In the genomic region with DNA sequence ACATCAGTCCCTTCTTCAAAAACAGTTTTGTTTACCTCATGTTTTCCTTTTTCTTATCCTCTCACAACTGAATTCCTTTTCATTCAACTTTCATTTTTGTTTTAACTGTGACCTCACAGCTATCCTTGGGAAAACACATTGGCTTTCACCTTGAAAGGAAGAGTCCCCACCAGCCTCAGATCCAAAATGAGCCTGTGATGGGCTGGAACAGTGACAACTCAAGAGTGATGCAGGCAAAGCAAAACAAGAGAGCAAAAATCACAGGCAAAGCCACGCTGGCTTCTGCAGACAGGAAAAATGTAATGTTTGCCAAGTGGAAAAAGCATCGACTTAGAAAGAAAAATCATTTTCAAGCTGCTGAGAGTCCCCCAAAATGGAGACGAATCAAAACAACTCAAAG, we compare ENCODE assay signal across 16 cellular contexts. TPM values are rescaled to one million over a fixed set of nuclear protein-coding genes. Genes with fewer than 3 reads are reported as not detected.
DNase-seq lines count a peak whose midpoint lies in the region; ATAC-seq and TF ChIP-seq lines count a peak whose summit lies in the region.
"Had no signal": no experiment of that assay in that cellular context is flagged by ENCODE, and none has a peak within 500 bp of the region (broad histone marks: within the 10 kb centered on the region; RNA-seq: fewer than 3 reads in every experiment).

No MANE protein-coding gene starts in this region.

- TF ChIP-seq CTCF in SK-N-SH (IDR thresholded peaks at IDR 0.05) (no peak), fibroblast of the aortic adventitia (IDR thresholded peaks at IDR 0.05; ENCODE audit: insufficient read depth, low read length) (no peak), foreskin keratinocyte (conservative IDR thresholded peaks at IDR 0.05) (no peak)

- DNase-seq in SK-N-SH = no peak
- DNase-seq in fibroblast of the aortic adventitia (ENCODE audit: low read depth) = peak; percentile 54
- peak; percentile 58 for DNase-seq in pons (ENCODE audit: low spot score)
- DNase-seq in aorta = no peak
- no peak for DNase-seq in SKM-1 treated with dmso at 0.1 percent for 144 hours (lab: John Stamatoyannopoulos, UW; ENCODE audit: unreplicated experiment)
- no peak for DNase-seq in amniotic stem cell (lab: John Stamatoyannopoulos, UW)
- DNase-seq in foreskin keratinocyte = no peak
- DNase-seq: activated CD4-positive, alpha-beta T cell treated with anti-CD3 and anti-CD28 coated beads, Interleukin-2, amount 50 U/mL, for 1 hour; erythroblast; GDM1; left colon; NCI-H2227 treated with DMSO at 0.1 percent for 48 hours; small intestine; stimulated activated CD8-positive, alpha-beta memory T cell treated with anti-CD3 and anti-CD28 coated beads, Interleukin-4, amount 100 ng/mL, for 48 hours had no signal

- ATAC-seq in SK-N-SH treated with all-trans-retinoic acid at 6 μM for 48 hours (no peak), aorta (ENCODE audit: low FRiP score) (peak; percentile 38), foreskin keratinocyte (no peak)
- ATAC-seq: left colon had no signal

- 34% methylated on average over 3 of the region's 3 CpGs for WGBS in SK-N-SH (ENCODE audit: low lambda C conversion rate)
- 2 to 5% methylated on average over 3 of the region's 3 CpGs for WGBS in aorta, 2 donors

- peak overlapping the region; percentile 9; the same call in 1 of the 2 replicates for H3K9ac ChIP-seq in SK-N-SH
- H3K9ac ChIP-seq: KMS-11 had no signal

- H3K27me3 ChIP-seq in SK-N-SH (ENCODE audit: insufficient read depth) (no peaks in the 10 kb centered on the region), aorta (ENCODE audit: control insufficient read depth in 1 of 2, insufficient read depth in 2 of 2, low read length in 1 of 2) (no peaks in the 10 kb centered on the region), foreskin keratinocyte (no peaks in the 10 kb centered on the region)

- intact Hi-C loops in aorta (cut with DNase I) = loop anchor here (5.0 kb wide), 2 partner anchors 94 to 159 kb away; a partner anchor contains a TSS

- H2AFZ ChIP-seq in SK-N-SH (ENCODE audit: low read depth) = peak overlapping the region; percentile 22; the same call in 1 of the 2 replicates

- H3K79me2 ChIP-seq in SK-N-SH (ENCODE audit: insufficient read depth) = no peaks in the 10 kb centered on the region

- peaks cover 26% of the 10 kb centered on the region for H3F3A ChIP-seq in SK-N-SH (replicated peaks; ENCODE audit: insufficient read depth)

- H3K27ac ChIP-seq in SK-N-SH (ENCODE audit: low read depth in 2 of 2, low read length in 1 of 2) (peak overlapping the region; percentile 79 to 90; a peak in 3 of 4 replicates), aorta (ENCODE audit: low read depth in 1 of 2, low read length in 2 of 2) (peak overlapping the region; percentile 92 to 93), foreskin keratinocyte (no peak overlapping the region)
- H3K27ac ChIP-seq: KMS-11 had no signal

- H3K4me3 ChIP-seq in SK-N-SH (ENCODE audit: low read depth in 2 of 2, low read length in 1 of 2) = peak overlapping the region in 1 of 2 experiments; percentile 45; a peak in 2 of 4 replicates
- H3K4me3 ChIP-seq in fibroblast of the aortic adventitia (ENCODE audit: low read depth, low read length) = peak overlapping the region; percentile 40
- peak overlapping the region in 1 of 2 donors; percentile 58 for H3K4me3 ChIP-seq in aorta (ENCODE audit: low read length in 2 of 2)

- no peaks in the 10 kb centered on the region for H4K20me1 ChIP-seq in SK-N-SH (ENCODE audit: insufficient read depth)

- POLR2A ChIA-PET in SK-N-SH (lab: Yijun Ruan, JAX) = no interaction called here

- TF ChIP-seq RAD21 in SK-N-SH (IDR thresholded peaks at IDR 0.05; ENCODE audit: low read length) = no peak

- no peak for TF ChIP-seq EP300 in SK-N-SH (IDR thresholded peaks at IDR 0.05; ENCODE audit: borderline replicate concordance in 1 of 2, low read depth in 1 of 2, low read length in 1 of 2)

- H3K9me3 ChIP-seq in SK-N-SH (peaks cover 6% of the 10 kb centered on the region), aorta (ENCODE audit: control insufficient read depth, low read length) (no peaks in the 10 kb centered on the region)

- peak overlapping the region; percentile 63 for H3K4me2 ChIP-seq in SK-N-SH
- H3K4me2 ChIP-seq: KMS-11 had no signal

- no peaks in the 10 kb centered on the region for H3K9me2 ChIP-seq in SK-N-SH

- peaks cover 30 to 35% of the 10 kb centered on the region in 2 experiments for H3K4me1 ChIP-seq in SK-N-SH (ENCODE audit: control insufficient read depth in 1 of 2, insufficient read depth in 2 of 2, low read depth in 1 of 2, low read length in 1 of 2)
- H3K4me1 ChIP-seq in aorta (ENCODE audit: control insufficient read depth in 1 of 2, insufficient read depth in 2 of 2, low read length in 2 of 2) = peaks cover 5 to 10% of the 10 kb centered on the region in 2 donors
- H3K4me1 ChIP-seq in foreskin keratinocyte = peaks cover 26% of the 10 kb centered on the region

- CTCF ChIA-PET in SK-N-SH (lab: Yijun Ruan, JAX) = interaction anchor here (0.8 to 2.2 kb wide), 5 partner anchors 13 to 505 kb away, joined by 3 to 11 read pairs (median 3); no protein-coding TSS in a partner anchor

- peaks cover 2 to 12% of the 10 kb centered on the region in 2 experiments for H3K36me3 ChIP-seq in SK-N-SH (replicated peaks in 1 of 2; ENCODE audit: control insufficient read depth in 1 of 2, insufficient read depth in 2 of 2, low read length in 1 of 2)
- H3K36me3 ChIP-seq in aorta (ENCODE audit: control insufficient read depth in 1 of 2, insufficient read depth in 2 of 2, low read length in 1 of 2) = no peaks in the 10 kb centered on the region

TF ChIP-seq in SK-N-SH, 30 proteins besides CTCF, POLR2A, EP300 and RAD21 (continues in another document):
- TF ChIP-seq, protein P1, sequence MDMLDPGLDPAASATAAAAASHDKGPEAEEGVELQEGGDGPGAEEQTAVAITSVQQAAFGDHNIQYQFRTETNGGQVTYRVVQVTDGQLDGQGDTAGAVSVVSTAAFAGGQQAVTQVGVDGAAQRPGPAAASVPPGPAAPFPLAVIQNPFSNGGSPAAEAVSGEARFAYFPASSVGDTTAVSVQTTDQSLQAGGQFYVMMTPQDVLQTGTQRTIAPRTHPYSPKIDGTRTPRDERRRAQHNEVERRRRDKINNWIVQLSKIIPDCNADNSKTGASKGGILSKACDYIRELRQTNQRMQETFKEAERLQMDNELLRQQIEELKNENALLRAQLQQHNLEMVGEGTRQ (IDR thresholded peaks at IDR 0.05; ENCODE audit: borderline replicate concordance, low read depth, low read length) = no peak

TF ChIP-seq in SK-N-SH treated with all-trans-retinoic acid at 6 μM for 48 hours, 23 proteins besides CTCF, POLR2A, EP300 and RAD21:
- TF ChIP-seq, protein P2, sequence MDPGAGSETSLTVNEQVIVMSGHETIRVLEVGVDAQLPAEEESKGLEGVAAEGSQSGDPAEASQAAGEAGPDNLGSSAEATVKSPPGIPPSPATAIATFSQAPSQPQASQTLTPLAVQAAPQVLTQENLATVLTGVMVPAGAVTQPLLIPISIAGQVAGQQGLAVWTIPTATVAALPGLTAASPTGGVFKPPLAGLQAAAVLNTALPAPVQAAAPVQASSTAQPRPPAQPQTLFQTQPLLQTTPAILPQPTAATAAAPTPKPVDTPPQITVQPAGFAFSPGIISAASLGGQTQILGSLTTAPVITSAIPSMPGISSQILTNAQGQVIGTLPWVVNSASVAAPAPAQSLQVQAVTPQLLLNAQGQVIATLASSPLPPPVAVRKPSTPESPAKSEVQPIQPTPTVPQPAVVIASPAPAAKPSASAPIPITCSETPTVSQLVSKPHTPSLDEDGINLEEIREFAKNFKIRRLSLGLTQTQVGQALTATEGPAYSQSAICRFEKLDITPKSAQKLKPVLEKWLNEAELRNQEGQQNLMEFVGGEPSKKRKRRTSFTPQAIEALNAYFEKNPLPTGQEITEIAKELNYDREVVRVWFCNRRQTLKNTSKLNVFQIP (CRISPR knock-in tag; IDR thresholded peaks at IDR 0.05; ENCODE audit: borderline replicate concordance, low read depth) = no peak

RNA-seq across cellular contexts. Expression of a gene that starts 51.0 kb away (rescaled TPM):
- polyA plus RNA-seq in SK-N-SH (2012; rRNA removed) (2.5 and 2.6 TPM in 2 replicates), aorta (under 1 TPM; 0.50 to 0.79 TPM), foreskin keratinocyte (3.9 and 6.8 TPM in 2 replicates)
- polyA plus RNA-seq in SK-N-SH (2012; cell fraction: cytosol; rRNA removed) = 2.4 and 3.1 TPM in 2 replicates
- 1.4 and 1.7 TPM in 2 replicates for polyA plus RNA-seq in SK-N-SH (2012; cell fraction: nucleus; rRNA removed)
- total RNA-seq in fibroblast of the aortic adventitia (ENCODE audit: low replicate concordance) (1.2 and 2.4 TPM in 2 replicates), aorta (1 to 10 TPM; 2.8 to 3.2 TPM), foreskin keratinocyte (4.8 and 5.4 TPM in 2 replicates)

Comparison
In these comparisons a context has a peak if more than half of its experiments do, and no peak if none do; other contexts are left out.
1. DNase-seq: peak in fibroblast of the aortic adventitia (single experiment) and pons (single experiment); none in SK-N-SH (single experiment), aorta (0 of 2), SKM-1 treated with dmso at 0.1 percent for 144 hours (single experiment), amniotic stem cell (single experiment) and foreskin keratinocyte (0 of 2).